In genomic region chr7:76201732-76202665, GRCh38 we compare ENCODE assay signal across 1 cellular context.
TF ChIP-seq lines count a peak whose summit lies in the region.

Gene SRRM3 (plus strand): TSS chr7:76201896. CDS start chr7:76235067, 33,171 bp downstream.

TF ChIP-seq in HepG2, 621 proteins besides CTCF, POLR2A, EP300 and RAD21 (continued from another document and continues in another):
- TF ChIP-seq ZNF512B (CRISPR knock-in tag; IDR thresholded peaks at IDR 0.05; ENCODE audit: borderline replicate concordance) (no peak), SNRNP70 (IDR thresholded peaks at IDR 0.05; ENCODE audit: low read depth, low read length) (no peak), NKX3-1 (CRISPR knock-in tag; IDR thresholded peaks at IDR 0.05) (peak; percentile 97), RBFOX2 (IDR thresholded peaks at IDR 0.05; ENCODE audit: low read depth, low read length) (no peak), MNT (IDR thresholded peaks at IDR 0.05) (no peak), ZNF781 (CRISPR knock-in tag; IDR thresholded peaks at IDR 0.05; ENCODE audit: borderline replicate concordance, not compliant biosample characterization) (no peak), HNRNPL (IDR thresholded peaks at IDR 0.05; ENCODE audit: low read depth, low read length) (no peak), ZNF605 (CRISPR knock-in tag; IDR thresholded peaks at IDR 0.05) (peak; percentile 69; the same call in 1 of the 2 replicates), LBX2 (CRISPR knock-in tag; IDR thresholded peaks at IDR 0.05; ENCODE audit: borderline replicate concordance) (peak; percentile 95; the same call in 1 of the 2 replicates), CHD2 (IDR thresholded peaks at IDR 0.05; ENCODE audit: low read depth, low read length) (no peak), ZNF276 (CRISPR knock-in tag; IDR thresholded peaks at IDR 0.05; ENCODE audit: low read depth) (0 out of 2 replicates have a peak, but pooled peaks have one; percentile 64), CSRNP2 (CRISPR knock-in tag; conservative IDR thresholded peaks at IDR 0.05; ENCODE audit: low read depth) (peak; percentile 97), CC2D1A (CRISPR knock-in tag; IDR thresholded peaks at IDR 0.05) (0 out of 2 replicates have a peak, but pooled peaks have one; percentile 80), CBFB (CRISPR knock-in tag; IDR thresholded peaks at IDR 0.05) (peak; percentile 87), DPF2 (CRISPR knock-in tag; IDR thresholded peaks at IDR 0.05; ENCODE audit: borderline replicate concordance, low read depth) (no peak), THAP11 (CRISPR knock-in tag; IDR thresholded peaks at IDR 0.05) (peak; percentile 91), ZNF430 (CRISPR knock-in tag; IDR thresholded peaks at IDR 0.05) (peak; percentile 96), ZNF264 (CRISPR knock-in tag; IDR thresholded peaks at IDR 0.05) (peak; percentile 27; the same call in 1 of the 2 replicates), GATA4 (IDR thresholded peaks at IDR 0.05; ENCODE audit: borderline replicate concordance, low read depth) (no peak), HNF4A (CRISPR knock-in tag; IDR thresholded peaks at IDR 0.05) (no peak), RELA (CRISPR knock-in tag; IDR thresholded peaks at IDR 0.05) (peak; percentile 97), ZNF768 (CRISPR knock-in tag; IDR thresholded peaks at IDR 0.05) (peak; percentile 89), MEIS2 (CRISPR knock-in tag; IDR thresholded peaks at IDR 0.05) (peak; percentile 96), NR2F2 (IDR thresholded peaks at IDR 0.05; ENCODE audit: borderline replicate concordance, low read depth) (no peak), ZIK1 (CRISPR knock-in tag; IDR thresholded peaks at IDR 0.05; ENCODE audit: borderline replicate concordance, low read depth) (peak; percentile 94; the same call in 1 of the 2 replicates), SMAD9 (CRISPR knock-in tag; IDR thresholded peaks at IDR 0.05) (peak; percentile 60; the same call in 1 of the 2 replicates), ZNF607 (CRISPR knock-in tag; IDR thresholded peaks at IDR 0.05; ENCODE audit: borderline replicate concordance) (peak; percentile 98), ZSCAN21 (CRISPR knock-in tag; IDR thresholded peaks at IDR 0.05; ENCODE audit: borderline replicate concordance) (peak; percentile 99), ZNF230 (CRISPR knock-in tag; IDR thresholded peaks at IDR 0.05) (peak; percentile 76; the same call in 1 of the 2 replicates), FOXM1 (CRISPR knock-in tag; IDR thresholded peaks at IDR 0.05) (peak; percentile 92), ZNF713 (CRISPR knock-in tag; IDR thresholded peaks at IDR 0.05) (0 out of 2 replicates have a peak, but pooled peaks have one; percentile 88), FLYWCH1 (CRISPR knock-in tag; IDR thresholded peaks at IDR 0.05) (peak; percentile 93; the same call in 1 of the 2 replicates), ZNF143 (CRISPR knock-in tag; IDR thresholded peaks at IDR 0.05) (peak; percentile 52; the same call in 1 of the 2 replicates), ZNF619 (CRISPR knock-in tag; IDR thresholded peaks at IDR 0.05) (0 out of 2 replicates have a peak, but pooled peaks have one; percentile 47), U2AF1 (optimal IDR thresholded peaks at IDR 0.05; ENCODE audit: low read depth, low read length) (peak; percentile 83), GZF1 (CRISPR knock-in tag; IDR thresholded peaks at IDR 0.05) (peak; percentile 87), ARNT (IDR thresholded peaks at IDR 0.05) (no peak), PHF20 (CRISPR knock-in tag; IDR thresholded peaks at IDR 0.05) (peak; percentile 81), ZFP36L1 (CRISPR knock-in tag; IDR thresholded peaks at IDR 0.05) (peak; percentile 65; the same call in 1 of the 2 replicates), AHDC1 (CRISPR knock-in tag; IDR thresholded peaks at IDR 0.05; ENCODE audit: borderline replicate concordance) (peak; percentile 63; the same call in 1 of the 2 replicates), AGO1 (IDR thresholded peaks at IDR 0.05; ENCODE audit: low read depth, low read length, poor library complexity, severe bottlenecking) (no peak), PLRG1 (conservative IDR thresholded peaks at IDR 0.05) (no peak), RFX1 (IDR thresholded peaks at IDR 0.05) (no peak), ELF4 (CRISPR knock-in tag; IDR thresholded peaks at IDR 0.05; ENCODE audit: borderline replicate concordance) (no peak), ZFP90 (CRISPR knock-in tag; IDR thresholded peaks at IDR 0.05; ENCODE audit: borderline replicate concordance) (peak; percentile 89; the same call in 1 of the 2 replicates), ZNF296 (CRISPR knock-in tag; conservative IDR thresholded peaks at IDR 0.05) (no peak), ETS1 (CRISPR knock-in tag; IDR thresholded peaks at IDR 0.05) (peak; percentile 94), HINFP (CRISPR knock-in tag; IDR thresholded peaks at IDR 0.05; ENCODE audit: low read depth) (no peak; the same call in 1 of the 2 replicates), ZNF33A (CRISPR knock-in tag; IDR thresholded peaks at IDR 0.05; ENCODE audit: borderline replicate concordance) (no peak; the same call in 1 of the 2 replicates), YY1 (IDR thresholded peaks at IDR 0.05; ENCODE audit: insufficient read depth, insufficient replicate concordance, low read depth, low read length) (peak; percentile 79), CEBPG (CRISPR knock-in tag; IDR thresholded peaks at IDR 0.05) (peak; percentile 32; the same call in 1 of the 2 replicates), SUZ12 (IDR thresholded peaks at IDR 0.05; ENCODE audit: low read depth, low read length) (no peak), IRX3 (CRISPR knock-in tag; IDR thresholded peaks at IDR 0.05; ENCODE audit: borderline replicate concordance, low read depth) (peak; percentile 99), ARHGAP35 (CRISPR knock-in tag; IDR thresholded peaks at IDR 0.05; ENCODE audit: borderline replicate concordance) (peak; percentile 91; the same call in 1 of the 2 replicates), DMAP1 (CRISPR knock-in tag; IDR thresholded peaks at IDR 0.05) (peak; percentile 65; the same call in 1 of the 2 replicates)
